ENCODE assay signal across 11 cellular contexts in the genomic region with DNA sequence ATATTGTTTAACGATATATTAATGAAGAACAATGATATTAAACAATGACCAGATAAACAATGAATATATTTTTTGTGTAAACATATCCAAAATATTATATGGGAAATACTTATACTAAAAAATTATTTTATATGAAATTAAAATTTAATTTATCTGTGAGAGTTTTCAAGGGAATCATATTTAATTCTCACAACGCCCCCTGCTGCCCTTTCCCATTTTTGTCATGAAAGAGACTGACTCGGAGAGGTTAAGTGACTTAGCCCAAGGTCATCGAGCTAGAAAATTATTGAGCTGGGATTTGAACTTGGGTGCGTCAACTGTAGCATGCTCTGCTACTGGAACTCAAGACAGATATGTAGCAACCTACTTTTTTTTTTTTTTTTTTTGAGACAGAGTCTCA. TPM values are rescaled to one million over a fixed set of nuclear protein-coding genes. Genes with fewer than 3 reads are reported as not detected.
DNase-seq lines count a peak whose midpoint lies in the region; ATAC-seq and TF ChIP-seq lines count a peak whose summit lies in the region.
"Had no signal": no experiment of that assay in that cellular context is flagged by ENCODE, and none has a peak within 500 bp of the region (broad histone marks: within the 10 kb centered on the region; RNA-seq: fewer than 3 reads in every experiment).

No MANE protein-coding gene starts in this region.

- H3K4me1 ChIP-seq in body of pancreas (no peaks in the 10 kb centered on the region), gastrocnemius medialis (no peaks in the 10 kb centered on the region)
- H3K4me1 ChIP-seq: BLaER1 had no signal

- H3K36me3 ChIP-seq in body of pancreas (replicated peaks in 1 of 2; ENCODE audit: insufficient read depth in 1 of 2, low read depth in 2 of 2) (no peaks in the 10 kb centered on the region), gastrocnemius medialis (no peaks in the 10 kb centered on the region)
- H3K36me3 ChIP-seq: BLaER1 had no signal

- peak in 6 of 7 experiments; percentile 22 to 53 (median 43) for TF ChIP-seq CTCF in body of pancreas (IDR thresholded peaks at IDR 0.05)
- TF ChIP-seq CTCF in nephron progenitor cell (IDR thresholded peaks at IDR 0.05) = peak; percentile 43
- no peak for TF ChIP-seq CTCF in gastrocnemius medialis (IDR thresholded peaks at IDR 0.05 in 4 of 5, conservative IDR thresholded peaks at IDR 0.05 in 1 of 5)

- 19 to 26% methylated on average over 5 of the region's 5 CpGs for WGBS in body of pancreas, 2 donors

- H3K4me1 Mint-ChIP-seq in nephron progenitor cell = peaks cover 46% of the 10 kb centered on the region

- no peak overlapping the region for H3K27ac ChIP-seq in body of pancreas
- no peak overlapping the region for H3K27ac ChIP-seq in gastrocnemius medialis
- H3K27ac ChIP-seq: BLaER1 had no signal

- in situ Hi-C loops in gastrocnemius medialis (cut with MboI; ENCODE audit: low sequenced_read_pairs in 4 of 4) = no loop called here

- H3K27me3 ChIP-seq in body of pancreas (no peaks in the 10 kb centered on the region), gastrocnemius medialis (no peaks in the 10 kb centered on the region)

- no peaks in the 10 kb centered on the region for H3K36me3 Mint-ChIP-seq in nephron progenitor cell (ENCODE audit: low read depth)
- H3K36me3 Mint-ChIP-seq: activated naive CD4-positive, alpha-beta T cell treated with anti-CD3 and anti-CD28 coated beads, Interleukin-2, amount 50 U/mL, for 24 hours had no signal

- H3K9me3 ChIP-seq in body of pancreas (no peaks in the 10 kb centered on the region), gastrocnemius medialis (no peaks in the 10 kb centered on the region)
- H3K9me3 ChIP-seq: BLaER1 had no signal

- TF ChIP-seq POLR2A in body of pancreas (IDR thresholded peaks at IDR 0.05) (no peak), gastrocnemius medialis (IDR thresholded peaks at IDR 0.05) (no peak)

- H3K27me3 Mint-ChIP-seq in nephron progenitor cell (ENCODE audit: low read depth, poor library complexity) = peaks cover 3% of the 10 kb centered on the region

- ATAC-seq in body of pancreas (peak; percentile 59), gastrocnemius medialis (no peak)

- peak in 2 of 3 experiments; percentile 11 to 15 for DNase-seq in NCI-H1417 (lab: John Stamatoyannopoulos, UW)
- no peak for DNase-seq in NCI-H1417 treated with DMSO at 0.1 percent for 48 hours (lab: John Stamatoyannopoulos, UW)
- peak; percentile 28 for DNase-seq in M059J (ENCODE audit: low read depth)
- DNase-seq in body of pancreas = peak in 3 of 4 donors; percentile 48 to 67 (median 58)
- DNase-seq in nephron progenitor cell = peak; percentile 39
- DNase-seq in mesenteric fat pad (ENCODE audit: low spot score) = no peak
- DNase-seq in gastrocnemius medialis = no peak
- no peak for DNase-seq in GDM1 (lab: John Stamatoyannopoulos, UW)

- H3K27ac Mint-ChIP-seq in nephron progenitor cell = no peak overlapping the region
- H3K27ac Mint-ChIP-seq: activated naive CD4-positive, alpha-beta T cell treated with anti-CD3 and anti-CD28 coated beads, Interleukin-2, amount 50 U/mL, for 24 hours had no signal

- H3K9me3 Mint-ChIP-seq in nephron progenitor cell = no peaks in the 10 kb centered on the region
- H3K9me3 Mint-ChIP-seq: activated naive CD4-positive, alpha-beta T cell treated with anti-CD3 and anti-CD28 coated beads, Interleukin-2, amount 50 U/mL, for 24 hours had no signal

- intact Hi-C loops in body of pancreas (cut with DNase I) = no loop called here
- intact Hi-C loops in gastrocnemius medialis (cut with DNase I; ENCODE audit: low total_unique reads) = no loop called here

- H3K4me3 Mint-ChIP-seq in nephron progenitor cell = no peak overlapping the region
- H3K4me3 Mint-ChIP-seq: activated naive CD4-positive, alpha-beta T cell treated with anti-CD3 and anti-CD28 coated beads, Interleukin-2, amount 50 U/mL, for 24 hours had no signal

- H3K4me3 ChIP-seq in body of pancreas = no peak overlapping the region
- no peak overlapping the region for H3K4me3 ChIP-seq in gastrocnemius medialis
- H3K4me3 ChIP-seq: BLaER1 had no signal

RNA-seq across cellular contexts. Expression of a gene that starts 7.2 kb away (rescaled TPM):
- 0.12 TPM in 1 of 2 replicates, not detected in the other for total RNA-seq in M059J (2014; rRNA removed; shearing (Covaris generic))
- under 1 TPM in 1 of 2 donors, not detected in 1; 0.33 TPM for total RNA-seq in body of pancreas
- total RNA-seq in mesenteric fat pad = 0.61 TPM
- not detected for total RNA-seq in gastrocnemius medialis

RNA-seq across cellular contexts. Expression of a gene that starts 22.4 kb away (rescaled TPM):
- total RNA-seq in M059J (2014; rRNA removed; shearing (Covaris generic)) = 9.8 and 14.1 TPM in 2 replicates
- total RNA-seq in body of pancreas (10 to 100 TPM; 39.2 to 44.5 TPM), mesenteric fat pad (35.1 TPM), gastrocnemius medialis (10 to 100 TPM; 27.1 to 67.4 (median 52.7) TPM)

RNA-seq across cellular contexts. Expression of a gene that starts 31.5 kb away (rescaled TPM):
- 0.74 TPM in 1 of 2 replicates, not detected in the other for total RNA-seq in M059J (2014; rRNA removed; shearing (Covaris generic))
- total RNA-seq in body of pancreas = 10 to 100 TPM; 11.9 to 20.1 TPM
- not detected for total RNA-seq in mesenteric fat pad
- not detected for total RNA-seq in gastrocnemius medialis

RNA-seq across cellular contexts. Expression of a gene that starts 32.4 kb away (rescaled TPM):
- total RNA-seq in M059J (2014; rRNA removed; shearing (Covaris generic)) = not detected in 2 replicates
- total RNA-seq in body of pancreas = 10 to 100 TPM in 1 of 2 donors, 1 to 10 TPM in 1; 8.8 to 13.2 TPM
- total RNA-seq in mesenteric fat pad = 0.39 TPM
- 1 to 10 TPM in 2 of 4 donors, not detected in 2; 1.8 to 8.8 TPM for total RNA-seq in gastrocnemius medialis
- total RNA-seq: renal cortical epithelial cell had no signal

RNA-seq across cellular contexts. Expression of a gene that starts 45.9 kb away (rescaled TPM):
- 23.1 and 60.5 TPM in 2 replicates for total RNA-seq in M059J (2014; rRNA removed; shearing (Covaris generic))
- total RNA-seq in body of pancreas (10 to 100 TPM; 65.6 to 75.2 TPM), mesenteric fat pad (22.3 TPM), gastrocnemius medialis (10 to 100 TPM; 22.3 to 67.9 (median 29.1) TPM)

Comparison
In these comparisons a context has a peak if more than half of its experiments do, and no peak if none do; other contexts are left out.
1. DNase-seq: peak in NCI-H1417 (2 of 3), M059J (single experiment), body of pancreas (3 of 4) and nephron progenitor cell (single experiment); none in NCI-H1417 treated with DMSO at 0.1 percent for 48 hours (single experiment), mesenteric fat pad (single experiment), gastrocnemius medialis (0 of 2) and GDM1 (single experiment).
2. CTCF ChIP-seq: peak in body of pancreas (6 of 7) and nephron progenitor cell (single experiment); none in gastrocnemius medialis (0 of 5).